Comparison of ENCODE assay signal across 1 cellular context in genomic region chr14:24313912-24314311, GRCh38.
TF ChIP-seq lines count a peak whose summit lies in the region.

No MANE protein-coding gene starts in this region.

TF ChIP-seq in GM12878, 131 proteins besides CTCF, POLR2A, EP300 and RAD21:
- TF ChIP-seq NR2C1 (IDR thresholded peaks at IDR 0.05), result no peak
- TF ChIP-seq HDAC6 (IDR thresholded peaks at IDR 0.05; ENCODE audit: unreplicated experiment), result no peak
- TF ChIP-seq SIN3A (IDR thresholded peaks at IDR 0.05; ENCODE audit: low read depth, low read length), result no peak
- TF ChIP-seq RCOR1 (conservative IDR thresholded peaks at IDR 0.05; ENCODE audit: low read depth, low read length), result no peak
- no peak for TF ChIP-seq GABPA (IDR thresholded peaks at IDR 0.05; ENCODE audit: low read depth)
- TF ChIP-seq POU2F2 (IDR thresholded peaks at IDR 0.05; ENCODE audit: borderline replicate concordance, low read depth, low read length), result no peak
- TF ChIP-seq CEBPB (IDR thresholded peaks at IDR 0.05; ENCODE audit: borderline replicate concordance in 1 of 2, low read depth in 2 of 2, low read length in 2 of 2), result no peak
- no peak for TF ChIP-seq EZH2 (IDR thresholded peaks at IDR 0.05; ENCODE audit: borderline replicate concordance, control insufficient read depth, low read depth, low read length)
- no peak for TF ChIP-seq RFX5 (IDR thresholded peaks at IDR 0.05; ENCODE audit: low read depth, low read length)
- TF ChIP-seq USF2 (IDR thresholded peaks at IDR 0.05; ENCODE audit: borderline replicate concordance, low read depth, low read length), result no peak
- TF ChIP-seq PAX5 (IDR thresholded peaks at IDR 0.05; ENCODE audit: borderline replicate concordance, low read depth, low read length), result no peak
- TF ChIP-seq BCL11A (IDR thresholded peaks at IDR 0.05; ENCODE audit: low read depth, low read length), result no peak
- no peak for TF ChIP-seq BHLHE40 (IDR thresholded peaks at IDR 0.05; ENCODE audit: borderline replicate concordance in 1 of 2, low read depth in 2 of 2, low read length in 1 of 2)
- no peak for TF ChIP-seq HSF1 (IDR thresholded peaks at IDR 0.05; ENCODE audit: low read depth, low read length)
- no peak for TF ChIP-seq ATF7 (IDR thresholded peaks at IDR 0.05; ENCODE audit: low read depth)
- TF ChIP-seq ATF2 (IDR thresholded peaks at IDR 0.05; ENCODE audit: low read length), result no peak
- TF ChIP-seq HCFC1 (IDR thresholded peaks at IDR 0.05; ENCODE audit: low read length), result no peak
- TF ChIP-seq ZNF24 (IDR thresholded peaks at IDR 0.05), result no peak
TF ChIP-seq in GM12878: peak in this region for 0.
